21 cellular contexts compared by ENCODE assay signal in genomic region chr21:45034556-45035476, GRCh38. TPM values are rescaled to one million over a fixed set of nuclear protein-coding genes. Genes with fewer than 3 reads are reported as not detected.
A peak's percentile ranks its signal among the peaks of the same experiment; 100 is the strongest.
DNase-seq lines count a peak whose midpoint lies in the region; ATAC-seq and TF ChIP-seq lines count a peak whose summit lies in the region.
"Had no signal": no experiment of that assay in that cellular context is flagged by ENCODE, and none has a peak within 500 bp of the region (broad histone marks: within the 10 kb centered on the region; RNA-seq: fewer than 3 reads in every experiment).

No MANE protein-coding gene starts in this region.

- peak overlapping the region; percentile 24 for H2AK5ac ChIP-seq in trophoblast cell (ENCODE audit: low read length)

- intact Hi-C loops in cardiac septum (cut with DNase I): no loop called here

- no peak overlapping the region for H3K9ac ChIP-seq in trophoblast cell (ENCODE audit: low read length)

- ATAC-seq in upper lobe of left lung (ENCODE audit: low FRiP score in 2 of 2) (peak in 1 of 2 donors; percentile 20), GM21737 (IDR thresholded peaks at IDR 0.05; ENCODE audit: unreplicated experiment) (no peak)
- no peak for ATAC-seq in effector memory CD8-positive, alpha-beta T cell (replicated peaks)
- ATAC-seq: stimulated activated naive CD8-positive, alpha-beta T cell treated with anti-CD3 and anti-CD28 coated beads, Interleukin-15, amount 100 ng/mL, for 72 hours; T-cell had no signal

- DNase-seq in cardiac septum (ENCODE audit: low spot score) (peak; percentile 66), trophoblast cell (no peak), upper lobe of left lung (peak in 1 of 2 donors; percentile 75), NCI-H1105 (lab: John Stamatoyannopoulos, UW) (no peak), HuH-7 (ENCODE audit: low spot score) (no peak)
- DNase-seq in effector memory CD8-positive, alpha-beta T cell: no peak
- DNase-seq: activated CD4-positive, alpha-beta T cell treated with anti-CD3 and anti-CD28 coated beads, Interleukin-2, amount 50 U/mL, for 1 hour; activated naive CD4-positive, alpha-beta T cell treated with anti-CD3 and anti-CD28 coated beads, Interleukin-2, amount 50 U/mL, for 16 hours; activated T-cell treated with anti-CD3 and anti-CD28 coated beads for 4 hours; AML-193; dermis blood vessel endothelial cell; NCI-H2029; NCI-H524 treated with DMSO at 0.1 percent for 48 hours; stimulated activated CD4-positive, alpha-beta T cell treated with anti-CD3 and anti-CD28 coated beads, Interleukin-1b, Interleukin-23, amount 100 ng/mL, for 48 hours; stimulated activated naive CD8-positive, alpha-beta T cell treated with anti-CD3 and anti-CD28 coated beads, Interleukin-15, amount 100 ng/mL, for 72 hours; T-cell had no signal

- no peak overlapping the region for H3K4me3 ChIP-seq in trophoblast cell (ENCODE audit: low read depth, low read length)
- H3K4me3 ChIP-seq in upper lobe of left lung: no peak overlapping the region

- H3K27me3 Mint-ChIP-seq in effector memory CD8-positive, alpha-beta T cell: peaks cover 28 to 67% of the 10 kb centered on the region in 2 donors

- no peaks in the 10 kb centered on the region for H3K79me1 ChIP-seq in trophoblast cell (ENCODE audit: low read length)

- peak overlapping the region; percentile 29 for H3K27ac ChIP-seq in cingulate gyrus (ENCODE audit: low read depth, low read length)
- no peak overlapping the region for H3K27ac ChIP-seq in trophoblast cell (ENCODE audit: low read depth, low read length)
- H3K27ac ChIP-seq in upper lobe of left lung: peak overlapping the region; percentile 58 to 87 (median 66)
- H3K27ac ChIP-seq: epithelial cell of prostate had no signal

- H3K18ac ChIP-seq in trophoblast cell (ENCODE audit: low read length): no peak overlapping the region

- no peaks in the 10 kb centered on the region for H3K79me2 ChIP-seq in trophoblast cell (ENCODE audit: control insufficient read depth, insufficient read depth, low read length, poor library complexity)

- no peak overlapping the region for H3K14ac ChIP-seq in trophoblast cell (ENCODE audit: low read length)

- H3K23ac ChIP-seq in trophoblast cell (ENCODE audit: low read length): no peak overlapping the region

- no peak for TF ChIP-seq POLR2A in upper lobe of left lung (IDR thresholded peaks at IDR 0.05)

- H4K12ac ChIP-seq in trophoblast cell (ENCODE audit: low read depth, low read length): no peak overlapping the region

- peaks cover 0 to 4% of the 10 kb centered on the region in 2 donors for H3K4me1 Mint-ChIP-seq in effector memory CD8-positive, alpha-beta T cell (ENCODE audit: low read depth in 2 of 2)

- H3K27me3 ChIP-seq in trophoblast cell (ENCODE audit: insufficient read depth, low read length) (no peaks in the 10 kb centered on the region), upper lobe of left lung (no peaks in the 10 kb centered on the region)

- no peak for TF ChIP-seq CTCF in upper lobe of left lung (IDR thresholded peaks at IDR 0.05)

- H2BK5ac ChIP-seq in trophoblast cell (ENCODE audit: low read depth, low read length, poor library complexity): no peak overlapping the region

- no CpG with 5 or more reads among the region's 23 CpGs for WGBS in trophoblast cell (ENCODE audit: extremely low coverage, insufficient coverage, insufficient read length)
- 79 to 81% methylated on average over 19 to 23 of the region's 23 CpGs for WGBS in upper lobe of left lung, 2 donors

- H3K9me3 ChIP-seq in trophoblast cell (ENCODE audit: insufficient read depth, low read depth, low read length) (peaks cover 3% of the 10 kb centered on the region), upper lobe of left lung (peaks cover 0 to 12% (median 4%) of the 10 kb centered on the region in 4 donors)

- no peak overlapping the region for H2AFZ ChIP-seq in trophoblast cell (ENCODE audit: insufficient read depth, low read length, poor library complexity)

- H3K36me3 Mint-ChIP-seq in effector memory CD8-positive, alpha-beta T cell (ENCODE audit: insufficient read depth): no peaks in the 10 kb centered on the region
- H3K36me3 Mint-ChIP-seq: brain, T-cell had no signal

- H3K4me1 ChIP-seq in trophoblast cell (ENCODE audit: control insufficient read depth in 1 of 2, insufficient read depth in 2 of 2, low read length in 2 of 2) (peaks cover 4 to 9% of the 10 kb centered on the region in 2 experiments), upper lobe of left lung (peaks cover 9 to 27% (median 21%) of the 10 kb centered on the region in 4 donors)

- H3K4me2 ChIP-seq in trophoblast cell (ENCODE audit: low read length): no peak overlapping the region

- no peak overlapping the region for H2BK120ac ChIP-seq in trophoblast cell (ENCODE audit: insufficient read depth, low read length, poor library complexity)

- H3K36me3 ChIP-seq in trophoblast cell (ENCODE audit: control insufficient read depth in 1 of 2, insufficient read depth in 2 of 2, low read length in 2 of 2) (no peaks in the 10 kb centered on the region), upper lobe of left lung (no peaks in the 10 kb centered on the region)

- H3K4me3 Mint-ChIP-seq in effector memory CD8-positive, alpha-beta T cell: no peak overlapping the region
- H3K4me3 Mint-ChIP-seq: memory B cell; stimulated activated naive CD8-positive, alpha-beta T cell treated with anti-CD3 and anti-CD28 coated beads, Interleukin-15, amount 100 ng/mL, for 72 hours; T-cell had no signal

- H3K27ac Mint-ChIP-seq in effector memory CD8-positive, alpha-beta T cell: no peak overlapping the region
- H3K27ac Mint-ChIP-seq: memory B cell; stimulated activated naive CD8-positive, alpha-beta T cell treated with anti-CD3 and anti-CD28 coated beads, Interleukin-15, amount 100 ng/mL, for 72 hours had no signal

- H2BK12ac ChIP-seq in trophoblast cell (ENCODE audit: low read length): no peak overlapping the region

- no peak overlapping the region for H4K91ac ChIP-seq in trophoblast cell (ENCODE audit: low read depth, low read length)

- no peak for TF ChIP-seq EP300 in upper lobe of left lung (IDR thresholded peaks at IDR 0.05)

- no peak overlapping the region for H4K8ac ChIP-seq in trophoblast cell (ENCODE audit: low read depth, low read length)

- H3K4ac ChIP-seq in trophoblast cell (ENCODE audit: low read depth, low read length): no peak overlapping the region

- H3K9me3 Mint-ChIP-seq in effector memory CD8-positive, alpha-beta T cell: no peaks in the 10 kb centered on the region

RNA-seq across cellular contexts. Expression of gene ADARB1, which starts 39.6 kb away (rescaled TPM):
- total RNA-seq in cardiac septum (13.7 TPM), upper lobe of left lung (10 to 100 TPM; 26.5 to 94.3 (median 42.4) TPM)
- polyA plus RNA-seq in trophoblast cell (2013): 12.9 and 14.2 TPM in 2 replicates
